Comparison of ENCODE assay signal across 32 cellular contexts in the genomic region with DNA sequence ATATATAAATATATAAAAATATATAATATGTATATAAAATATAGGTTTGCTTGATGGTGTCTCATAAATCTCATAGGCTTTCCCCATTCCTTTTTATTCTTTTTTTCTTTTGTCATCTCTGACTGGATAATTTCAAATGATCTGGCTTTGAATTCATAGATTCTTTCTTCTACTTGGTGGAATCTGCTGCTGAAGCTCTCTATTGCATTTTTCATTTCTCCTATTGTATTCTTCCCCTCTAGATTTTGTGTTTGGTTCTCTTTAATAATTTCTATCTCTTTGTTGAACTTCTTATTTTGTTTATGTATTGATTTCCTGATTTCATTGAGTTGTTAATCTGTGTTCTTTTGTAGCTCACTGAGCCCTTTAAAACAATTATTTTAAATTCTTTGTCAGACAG.
"Had no signal": no experiment of that assay in that cellular context is flagged by ENCODE, and none has a peak within 500 bp of the region (broad histone marks: within the 10 kb centered on the region; RNA-seq: fewer than 3 reads in every experiment).

No MANE protein-coding gene starts in this region.

- H3K4me3 ChIP-seq: adrenal gland, body of pancreas, breast epithelium had no signal

- H3K27me3 ChIP-seq: adrenal gland, body of pancreas, brain microvascular endothelial cell, breast epithelium had no signal

- FAIRE-seq: astrocyte had no signal

- H3K27ac ChIP-seq: adrenal gland, body of pancreas, brain microvascular endothelial cell, breast epithelium, VCaP had no signal

- H3K4me1 ChIP-seq: adrenal gland, body of pancreas, breast epithelium had no signal

- H3K36me3 ChIP-seq: adrenal gland, brain microvascular endothelial cell, breast epithelium had no signal

- DNase-seq: activated B cell treated with CpG ODN at 0.5 μM for 24 hours; activated CD4-positive, alpha-beta memory T cell treated with anti-CD3 and anti-CD28 coated beads, Interleukin-2, amount 10 ng/mL, durations not matched to agents 7 days and 5 days; activated CD4-positive, alpha-beta T cell treated with anti-CD3 and anti-CD28 coated beads for 4 hours; activated CD4-positive, alpha-beta T cell treated with anti-CD3 and anti-CD28 coated beads, Interleukin-2, amount 10 ng/mL, durations not matched to agents 24 days and 14 days; activated CD4-positive, alpha-beta T cell treated with anti-CD3 and anti-CD28 coated beads, Interleukin-2, amount 50 U/mL, for 1 hour; activated CD4-positive, alpha-beta T cell treated with anti-CD3 and anti-CD28 coated beads, Interleukin-2, amount 50 U/mL, for 48 hours; activated CD4-positive, CD25-positive, alpha-beta regulatory T cell treated with anti-CD3 and anti-CD28 coated beads, Interleukin-2, amount 50 U/mL, for 72 hours; activated CD8-positive, alpha-beta memory T cell treated with anti-CD3 and anti-CD28 coated beads for 24 hours; activated CD8-positive, alpha-beta memory T cell treated with anti-CD3 and anti-CD28 coated beads, Interleukin-2, amount 10 ng/mL, durations not matched to agents 7 days and 5 days; activated CD8-positive, alpha-beta memory T cell treated with anti-CD3 and anti-CD28 coated beads, Interleukin-2, amount 50 U/mL, for 48 hours; activated CD8-positive, alpha-beta T cell treated with anti-CD3 and anti-CD28 coated beads, Interleukin-2, amount 10 ng/mL, durations not matched to agents 7 days and 5 days; activated effector memory CD4-positive, alpha-beta T cell treated with anti-CD3 and anti-CD28 coated beads, Interleukin-2, amount 50 U/mL, for 16 hours; activated gamma-delta T cell treated with Interleukin-2 at 50 U/mL for 16 hours; activated naive CD4-positive, alpha-beta T cell; activated naive CD4-positive, alpha-beta T cell treated with anti-CD3 and anti-CD28 coated beads for 36 hours; activated naive CD4-positive, alpha-beta T cell treated with anti-CD3 and anti-CD28 coated beads, Interleukin-2, amount 50 U/mL, for 16 hours; activated naive CD8-positive, alpha-beta T cell treated with anti-CD3 and anti-CD28 coated beads for 36 hours; activated T-cell treated with anti-CD3 and anti-CD28 coated beads, Interleukin-2, amount 50 U/mL, for 24 hours; activated T-cell treated with anti-CD3 and anti-CD28 coated beads, Interleukin-2, amount 50 U/mL, for 48 hours; adrenal gland; amniotic stem cell; aorta; body of pancreas; brain microvascular endothelial cell; central memory CD4-positive, alpha-beta T cell; T-helper 2 cell; T-helper 9 cell had no signal

- ATAC-seq: activated CD8-positive, alpha-beta memory T cell treated with anti-CD3 and anti-CD28 coated beads, Interleukin-2, amount 10 ng/mL, durations not matched to agents 7 days and 5 days; activated CD8-positive, alpha-beta T cell treated with anti-CD3 and anti-CD28 coated beads, Interleukin-2, amount 10 ng/mL, durations not matched to agents 7 days and 5 days; activated naive CD4-positive, alpha-beta T cell treated with anti-CD3 and anti-CD28 coated beads, Interleukin-2, amount 50 U/mL, for 72 hours; activated T-helper 17 cell treated with anti-CD3 and anti-CD28 coated beads, Interleukin-2, amount 50 U/mL, for 72 hours; body of pancreas had no signal
